In the genomic region with DNA sequence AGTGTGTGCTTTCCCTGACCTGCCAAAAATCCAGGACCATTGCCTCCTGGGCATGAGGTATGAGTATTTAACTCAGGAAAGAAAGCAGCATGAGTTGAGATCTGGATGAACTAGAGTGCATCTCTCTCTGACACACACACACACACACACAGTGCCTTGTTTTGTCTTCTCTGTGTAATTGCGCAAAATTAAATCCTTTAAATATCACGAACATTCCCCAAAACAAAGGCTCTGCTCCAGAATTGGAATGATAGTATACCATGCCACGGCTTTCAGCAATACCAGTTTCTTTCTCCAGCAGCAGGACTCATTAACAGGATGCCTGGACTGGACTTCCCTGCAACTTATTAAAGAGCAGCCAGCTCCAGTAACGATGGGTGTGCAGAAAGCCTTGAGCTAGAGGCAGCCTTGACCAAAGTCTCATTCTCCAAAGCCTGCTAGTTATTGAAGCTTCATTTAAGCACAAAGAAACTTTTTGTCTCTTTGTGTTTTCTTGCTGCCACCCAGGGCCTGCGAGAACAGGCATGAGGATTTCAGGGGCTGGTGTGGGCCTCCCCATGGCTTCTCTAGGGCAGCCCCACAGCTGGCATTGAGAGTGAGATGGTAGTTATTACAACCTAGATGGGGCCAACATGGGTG, we compare ENCODE assay signal across 21 cellular contexts.
A peak's percentile ranks its signal among the peaks of the same experiment; 100 is the strongest.
DNase-seq lines count a peak whose midpoint lies in the region; ATAC-seq and TF ChIP-seq lines count a peak whose summit lies in the region.
"Had no signal": no experiment of that assay in that cellular context is flagged by ENCODE, and none has a peak within 500 bp of the region (broad histone marks: within the 10 kb centered on the region; RNA-seq: fewer than 3 reads in every experiment).

No MANE protein-coding gene starts in this region.

- H3K27ac ChIP-seq in neural progenitor cell (no peak overlapping the region), upper lobe of right lung (no peak overlapping the region)
- H3K27ac ChIP-seq: PC-9 had no signal

- H3K27me3 ChIP-seq in neural progenitor cell = no peaks in the 10 kb centered on the region
- no peaks in the 10 kb centered on the region for H3K27me3 ChIP-seq in upper lobe of right lung
- H3K27me3 ChIP-seq: BE2C, MG63 had no signal

- peaks cover 43% of the 10 kb centered on the region for H3K27me3 Mint-ChIP-seq in brain
- peaks cover under 1% of the 10 kb centered on the region for H3K27me3 Mint-ChIP-seq in neural progenitor cell (ENCODE audit: insufficient read depth, low read depth)

- H3K36me3 Mint-ChIP-seq in brain (peaks cover 20% of the 10 kb centered on the region), neural progenitor cell (no peaks in the 10 kb centered on the region)
- H3K36me3 Mint-ChIP-seq: CD4-positive, CD25-positive, alpha-beta regulatory T cell had no signal

- H3F3A ChIP-seq in neural progenitor cell (ENCODE audit: low read depth) = no peaks in the 10 kb centered on the region

- H3K27ac Mint-ChIP-seq in brain (peak overlapping the region in 3 of 5 experiments; percentile 58 to 64 (median 64)), neural progenitor cell (peak overlapping the region; percentile 34)
- H3K27ac Mint-ChIP-seq: CD4-positive, CD25-positive, alpha-beta regulatory T cell; GM23338; H9 had no signal

- no peak overlapping the region for H3K4me2 ChIP-seq in neural progenitor cell
- H3K4me2 ChIP-seq: GM23338, PC-9 had no signal

- H3K4me3 Mint-ChIP-seq in brain (no peak overlapping the region), neural progenitor cell (no peak overlapping the region)
- H3K4me3 Mint-ChIP-seq: CD4-positive, CD25-positive, alpha-beta regulatory T cell; GM23338; H9 had no signal

- no peaks in the 10 kb centered on the region for H3K36me3 ChIP-seq in neural progenitor cell
- no peaks in the 10 kb centered on the region for H3K36me3 ChIP-seq in upper lobe of right lung
- H3K36me3 ChIP-seq: BE2C, MG63 had no signal

- H3K4me1 Mint-ChIP-seq in brain = peaks cover 67% of the 10 kb centered on the region
- H3K4me1 Mint-ChIP-seq in neural progenitor cell = peaks cover 21% of the 10 kb centered on the region
- H3K4me1 Mint-ChIP-seq: GM23338 had no signal

- H2AFZ ChIP-seq in neural progenitor cell (replicated peaks) = no peak overlapping the region
- H2AFZ ChIP-seq: GM23338, PC-9 had no signal

- no peak overlapping the region for H3K9ac ChIP-seq in neural progenitor cell

- H3K9me3 Mint-ChIP-seq in brain = peaks cover 0 to 15% (median 11%) of the 10 kb centered on the region in 5 experiments
- peaks cover 3% of the 10 kb centered on the region for H3K9me3 Mint-ChIP-seq in neural progenitor cell
- H3K9me3 Mint-ChIP-seq: GM23338, H9 had no signal

- TF ChIP-seq CTCF in brain (conservative IDR thresholded peaks at IDR 0.05) (no peak), neural progenitor cell (IDR thresholded peaks at IDR 0.05) (no peak), upper lobe of right lung (IDR thresholded peaks at IDR 0.05) (no peak)

- H3K79me2 ChIP-seq in neural progenitor cell (ENCODE audit: low read depth) = no peaks in the 10 kb centered on the region

- ATAC-seq in HG03045 (IDR thresholded peaks at IDR 0.05; ENCODE audit: unreplicated experiment) = no peak
- ATAC-seq in upper lobe of right lung = no peak
- ATAC-seq: GM23338 had no signal

- no peaks in the 10 kb centered on the region for H4K20me1 ChIP-seq in neural progenitor cell (ENCODE audit: low read depth)

- peaks cover 6% of the 10 kb centered on the region for H3K4me1 ChIP-seq in neural progenitor cell
- peaks cover 21% of the 10 kb centered on the region for H3K4me1 ChIP-seq in upper lobe of right lung

- H3K4me3 ChIP-seq in neural progenitor cell = no peak overlapping the region
- no peak overlapping the region for H3K4me3 ChIP-seq in upper lobe of right lung
- H3K4me3 ChIP-seq: GM23338, MG63, PC-9 had no signal

- no peaks in the 10 kb centered on the region for H3K9me3 ChIP-seq in neural progenitor cell (ENCODE audit: low read depth)
- H3K9me3 ChIP-seq in upper lobe of right lung = no peaks in the 10 kb centered on the region
- H3K9me3 ChIP-seq: BE2C, MG63 had no signal

- DNase-seq in foreskin melanocyte = peak; percentile 21
- DNase-seq in neural progenitor cell (ENCODE audit: low spot score) = no peak
- no peak for DNase-seq in upper lobe of right lung
- no peak for DNase-seq in activated CD4-positive, CD25-positive, alpha-beta regulatory T cell treated with anti-CD3 and anti-CD28 coated beads, Interleukin-2, amount 50 U/mL, for 72 hours
- no peak for DNase-seq in NCI-H2029 (lab: John Stamatoyannopoulos, UW)
- DNase-seq: BE2C; CD4-positive, CD25-positive, alpha-beta regulatory T cell; DMS153; DND-41; H9; KBM-7; MG63; NCI-H1105 treated with DMSO at 0.1 percent for 48 hours; NCI-H2029 treated with DMSO at 0.1 percent for 48 hours; NCI-H526 treated with DMSO at 0.1 percent for 48 hours; PC-9; Right ventricle myocardium superior; RPMI8226 had no signal

- intact Hi-C loops in upper lobe of right lung (cut with DNase I) = no loop called here
